In the genomic region with DNA sequence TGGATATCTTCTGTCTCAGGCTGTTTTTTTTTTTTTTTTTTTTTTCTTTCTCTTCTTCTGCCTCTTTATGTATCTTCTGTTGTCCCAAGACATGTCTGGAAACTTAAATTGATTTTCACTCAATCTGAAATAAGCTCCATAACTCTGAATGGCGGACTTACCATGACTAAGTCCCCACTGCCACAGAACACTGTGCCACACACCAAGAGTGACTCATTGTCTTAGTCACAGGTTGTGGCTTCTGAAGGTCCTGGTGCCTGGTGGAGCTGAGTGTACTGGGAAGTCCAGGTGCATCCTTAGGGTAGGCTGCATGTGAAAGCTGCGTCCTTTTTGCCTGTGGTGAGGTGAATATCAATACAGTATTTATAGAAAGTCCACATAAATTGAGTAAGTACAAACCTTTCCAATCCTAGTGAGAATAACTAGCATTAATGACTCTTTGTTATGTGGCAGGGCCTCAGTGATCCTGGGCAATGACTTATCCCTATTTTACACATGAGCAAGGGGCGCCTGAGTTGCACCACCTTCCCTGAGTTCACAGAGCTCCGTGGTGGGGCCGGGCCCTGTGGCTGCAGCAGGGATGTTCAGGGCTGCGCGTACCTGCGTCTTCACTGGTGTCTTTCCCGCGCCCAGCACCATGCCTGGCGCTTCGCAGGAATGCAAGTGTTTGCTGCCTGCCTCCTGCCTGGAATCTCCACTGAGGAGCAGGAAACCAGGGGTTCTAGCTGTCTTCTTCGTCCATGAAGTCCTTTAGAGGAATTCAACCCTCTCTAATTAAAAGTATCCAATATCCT, we compare ENCODE assay signal across 9 cellular contexts.
DNase-seq lines count a peak whose midpoint lies in the region; ATAC-seq, FAIRE-seq and TF ChIP-seq lines count a peak whose summit lies in the region.
"Had no signal": no experiment of that assay in that cellular context is flagged by ENCODE, and none has a peak within 500 bp of the region (broad histone marks: within the 10 kb centered on the region; RNA-seq: fewer than 3 reads in every experiment).

No MANE protein-coding gene starts in this region.

- H3K4me3 ChIP-seq in cardiac fibroblast (replicated peaks in 1 of 2; ENCODE audit: low read depth in 2 of 2, low read length in 2 of 2) (no peak overlapping the region), coronary artery (no peak overlapping the region)

- no peak for TF ChIP-seq POLR2A in H54 (IDR thresholded peaks at IDR 0.05; ENCODE audit: low read depth, low read length)

- no peak for ATAC-seq in GM18868 (IDR thresholded peaks at IDR 0.05; ENCODE audit: unreplicated experiment)

- no peak overlapping the region for H3K27ac ChIP-seq in coronary artery

- no peak for TF ChIP-seq CTCF in cardiac fibroblast (IDR thresholded peaks at IDR 0.05; ENCODE audit: low read depth, low read length)
- no peak for TF ChIP-seq CTCF in coronary artery (IDR thresholded peaks at IDR 0.05)

- DNase-seq in H54 (ENCODE audit: insufficient read length, low spot score) (peak; percentile 91), SIG-M5 (lab: John Stamatoyannopoulos, UW) (peak; percentile 1), cardiac fibroblast (ENCODE audit: low read depth in 2 of 2) (peak; percentile 40 to 95), coronary artery (ENCODE audit: low spot score) (no peak)
- DNase-seq in stimulated activated CD4-positive, alpha-beta T cell treated with anti-CD3 and anti-CD28 coated beads, Interleukin-2, amount 100 ng/mL, for 4 hours (ENCODE audit: low read depth): peak; percentile 54
- no peak for DNase-seq in effector CD4-positive, alpha-beta T cell
- DNase-seq: naive B cell, NCI-H1930 had no signal

- peak; percentile 70 for FAIRE-seq in H54 (lab: Jason Lieb, UNC)

Comparison
In these comparisons a context has a peak if more than half of its experiments do, and no peak if none do; other contexts are left out.
1. DNase-seq: peak in H54 (single experiment), SIG-M5 (single experiment), cardiac fibroblast (2 of 2) and stimulated activated CD4-positive, alpha-beta T cell treated with anti-CD3 and anti-CD28 coated beads, Interleukin-2, amount 100 ng/mL, for 4 hours (single experiment); none in effector CD4-positive, alpha-beta T cell (single experiment) and coronary artery (single experiment).